In genomic region chr10:16816830-16817124, GRCh38 we compare ENCODE assay signal across 8 cellular contexts. TPM values are rescaled to one million over a fixed set of nuclear protein-coding genes. Genes with fewer than 3 reads are reported as not detected.
DNase-seq lines count a peak whose midpoint lies in the region; ATAC-seq, FAIRE-seq and TF ChIP-seq lines count a peak whose summit lies in the region.

No MANE protein-coding gene starts in this region.

- no peak overlapping the region for H3K4ac ChIP-seq in mesendoderm (ENCODE audit: low read depth, low read length)

- H3K4me3 ChIP-seq in cardiac muscle cell (peak overlapping the region; percentile 50), bronchial epithelial cell (ENCODE audit: low read depth, low read length) (peak overlapping the region; percentile 74), mesendoderm (ENCODE audit: low read length) (peak overlapping the region; percentile 98), vagina (peak overlapping the region; percentile 79 to 86)

- no peak overlapping the region for H4K5ac ChIP-seq in mesendoderm (ENCODE audit: low read length)

- TF ChIP-seq CTCF in cardiac muscle cell (IDR thresholded peaks at IDR 0.05; ENCODE audit: low read depth, low read length): no peak
- TF ChIP-seq CTCF in bronchial epithelial cell (IDR thresholded peaks at IDR 0.05; ENCODE audit: insufficient read depth, low read length, severe bottlenecking): no peak
- TF ChIP-seq CTCF in vagina (IDR thresholded peaks at IDR 0.05): no peak

- TF ChIP-seq POLR2A in vagina (IDR thresholded peaks at IDR 0.05): no peak

- H3K36me3 ChIP-seq in cardiac muscle cell (no peaks in the 10 kb centered on the region), bronchial epithelial cell (ENCODE audit: control insufficient read depth, insufficient read depth, low read length) (no peaks in the 10 kb centered on the region), mesendoderm (ENCODE audit: control insufficient read depth, insufficient read depth, low read length) (no peaks in the 10 kb centered on the region), vagina (no peaks in the 10 kb centered on the region)

- H3K4me1 ChIP-seq in cardiac muscle cell (ENCODE audit: low read depth) (peaks cover 10% of the 10 kb centered on the region), mesendoderm (ENCODE audit: control insufficient read depth, low read depth, low read length) (peaks cover 1% of the 10 kb centered on the region), vagina (peaks cover 23% of the 10 kb centered on the region)

- H3K79me2 ChIP-seq in mesendoderm (ENCODE audit: control insufficient read depth, insufficient read depth, low read length): peaks cover 13% of the 10 kb centered on the region

- no peak overlapping the region for H4K8ac ChIP-seq in mesendoderm (ENCODE audit: low read depth, low read length)

- ATAC-seq in GM19467 (IDR thresholded peaks at IDR 0.05; ENCODE audit: unreplicated experiment): no peak

- H2BK5ac ChIP-seq in mesendoderm (ENCODE audit: low read length): no peak overlapping the region

- H3K27me3 ChIP-seq in cardiac muscle cell: peaks cover 3% of the 10 kb centered on the region
- H3K27me3 ChIP-seq in bronchial epithelial cell (ENCODE audit: control insufficient read depth, insufficient read depth, low read length): no peaks in the 10 kb centered on the region
- H3K27me3 ChIP-seq in mesendoderm (ENCODE audit: insufficient read depth, low read length, poor library complexity): no peaks in the 10 kb centered on the region
- no peaks in the 10 kb centered on the region for H3K27me3 ChIP-seq in vagina

- intact Hi-C loops in cardiac septum (cut with DNase I): loop anchor here (10.0 kb wide), 1 partner anchor 382 kb away; the partner anchor contains the start of gene PTER
- intact Hi-C loops in vagina (cut with DNase I): no loop called here

- H3K27ac ChIP-seq in cardiac muscle cell (peak overlapping the region; percentile 85), mesendoderm (ENCODE audit: low read depth, low read length) (no peak overlapping the region), vagina (peak overlapping the region; percentile 82)

- peak overlapping the region; percentile 53 for H3K23ac ChIP-seq in mesendoderm (ENCODE audit: low read length)

- no peak overlapping the region for H2BK120ac ChIP-seq in mesendoderm (ENCODE audit: low read depth, low read length)

- H3K9ac ChIP-seq in mesendoderm (ENCODE audit: low read length): peak overlapping the region; percentile 95

- DNase-seq in cardiac muscle cell (ENCODE audit: low read depth in 1 of 2, low spot score in 1 of 2) (no peak), cardiac septum (ENCODE audit: low spot score) (no peak), bronchial epithelial cell (ENCODE audit: low read depth) (no peak), mesendoderm (no peak), vagina (ENCODE audit: extremely low spot score in 2 of 2) (peak in 1 of 2 donors; percentile 94), NCI-H2171 (lab: John Stamatoyannopoulos, UW) (no peak), DMS153 (lab: John Stamatoyannopoulos, UW) (no peak)

- H2AK5ac ChIP-seq in mesendoderm (ENCODE audit: low read length): no peak overlapping the region

- WGBS in mesendoderm (ENCODE audit: extremely low coverage, insufficient coverage, low lambda C conversion rate): no CpG with 5 or more reads among the region's 12 CpGs

- no peak overlapping the region for H2BK15ac ChIP-seq in mesendoderm (replicated peaks; ENCODE audit: low read depth)

- no peaks in the 10 kb centered on the region for H3K9me3 ChIP-seq in cardiac muscle cell (ENCODE audit: low read depth)
- H3K9me3 ChIP-seq in vagina: no peaks in the 10 kb centered on the region

- H3K4me2 ChIP-seq in mesendoderm (ENCODE audit: low read length): peak overlapping the region; percentile 98

- peaks cover 14% of the 10 kb centered on the region for H3K79me1 ChIP-seq in mesendoderm (ENCODE audit: low read length)

- no peak overlapping the region for H3K18ac ChIP-seq in mesendoderm (ENCODE audit: low read length)

- peak overlapping the region; percentile 99 for H3K56ac ChIP-seq in mesendoderm (ENCODE audit: low read length)

- no peak for FAIRE-seq in bronchial epithelial cell (lab: Jason Lieb, UNC)

RNA-seq across cellular contexts. Expression of gene RSU1, which starts 0.4 kb away (rescaled TPM):
- total RNA-seq in cardiac muscle cell (18.4 and 50.2 TPM in 2 replicates), cardiac septum (45.6 TPM), bronchial epithelial cell (25.0 and 30.0 TPM in 2 replicates), vagina (50.3 TPM)
- 47.1 and 69.7 TPM in 2 replicates for polyA plus RNA-seq in cardiac muscle cell
- polyA plus RNA-seq in mesendoderm (2013, experiment 1 of 2): 98.5 TPM
- polyA plus RNA-seq in mesendoderm (2013, experiment 2 of 2): 104 TPM
